ENCODE assay signal across 10 cellular contexts in genomic region chr7:133484135-133484534, GRCh38.
DNase-seq lines count a peak whose midpoint lies in the region; ATAC-seq, FAIRE-seq and TF ChIP-seq lines count a peak whose summit lies in the region.
"Had no signal": no experiment of that assay in that cellular context is flagged by ENCODE, and none has a peak within 500 bp of the region (broad histone marks: within the 10 kb centered on the region; RNA-seq: fewer than 3 reads in every experiment).

No MANE protein-coding gene starts in this region.

- no peaks in the 10 kb centered on the region for H3K9me2 ChIP-seq in GM23248 (ENCODE audit: insufficient read depth)

- TF ChIP-seq POLR2A in heart left ventricle (IDR thresholded peaks at IDR 0.05), result no peak

- H3K79me2 ChIP-seq in GM23248 (ENCODE audit: insufficient read depth), result no peaks in the 10 kb centered on the region

- H2AFZ ChIP-seq in GM23248, result no peak overlapping the region

- no peak overlapping the region for H3K4me2 ChIP-seq in GM23248 (ENCODE audit: unreplicated experiment)
- H3K4me2 ChIP-seq: KMS-11 had no signal

- no peaks in the 10 kb centered on the region for H4K20me1 ChIP-seq in GM23248 (ENCODE audit: insufficient read depth)

- H3F3A ChIP-seq in GM23248 (ENCODE audit: insufficient read depth), result peaks cover 8% of the 10 kb centered on the region

- ATAC-seq in HG03025 (IDR thresholded peaks at IDR 0.05; ENCODE audit: low FRiP score, unreplicated experiment) (no peak), heart left ventricle (no peak)

- H3K27ac ChIP-seq in GM23248, result no peak overlapping the region
- H3K27ac ChIP-seq in heart left ventricle, result no peak overlapping the region
- H3K27ac ChIP-seq: KMS-11, thyroid gland had no signal

- H3K9me3 ChIP-seq in GM23248 (ENCODE audit: low read depth) (no peaks in the 10 kb centered on the region), heart left ventricle (no peaks in the 10 kb centered on the region)
- H3K9me3 ChIP-seq: thyroid gland had no signal

- 95 to 98% methylated on average over 2 of the region's 2 CpGs for WGBS in GM23248 (ENCODE audit: low coverage in 1 of 2, low lambda C conversion rate in 2 of 2, missing lambda C conversion rate in 2 of 2), 2 experiments
- WGBS in heart left ventricle, 4 donors, result 86 to 96% (median 90%) methylated on average over 2 of the region's 2 CpGs

- H3K9ac ChIP-seq in GM23248, result no peak overlapping the region
- H3K9ac ChIP-seq: KMS-11 had no signal

- H3K27me3 ChIP-seq in GM23248 (replicated peaks; ENCODE audit: insufficient read depth) (no peaks in the 10 kb centered on the region), heart left ventricle (no peaks in the 10 kb centered on the region)
- H3K27me3 ChIP-seq: thyroid gland had no signal

- TF ChIP-seq CTCF in heart left ventricle (IDR thresholded peaks at IDR 0.05), result no peak

- no peaks in the 10 kb centered on the region for H3K36me3 ChIP-seq in GM23248 (ENCODE audit: low read depth)
- peaks cover 0 to 15% (median 7%) of the 10 kb centered on the region in 9 donors for H3K36me3 ChIP-seq in heart left ventricle
- H3K36me3 ChIP-seq: thyroid gland had no signal

- in situ Hi-C loops in GM23248 (cut with MboI), result no loop called here

- peak; percentile 24 for FAIRE-seq in RCC 7860 (lab: Jason Lieb, UNC)

- H3K4me3 ChIP-seq in GM23248 (no peak overlapping the region), heart left ventricle (no peak overlapping the region)
- H3K4me3 ChIP-seq: thyroid gland had no signal

- H3K4me1 ChIP-seq in GM23248 (ENCODE audit: insufficient read depth) (peaks cover 8% of the 10 kb centered on the region), heart left ventricle (peaks cover 0 to 13% (median 0%) of the 10 kb centered on the region in 12 donors)
- H3K4me1 ChIP-seq: thyroid gland had no signal

- intact Hi-C loops in heart left ventricle (cut with DNase I), result no loop called here

- DNase-seq in D341Med (ENCODE audit: low spot score) (peak; percentile 56), RCC 7860 (ENCODE audit: low spot score) (no peak), hepatic stellate cell (ENCODE audit: low spot score) (no peak), GM23248 (no peak), heart left ventricle (no peak)
- DNase-seq in activated gamma-delta T cell treated with anti-CD3 and anti-CD28 coated beads, Interleukin-2, amount 50 U/mL, for 16 hours (ENCODE audit: low read depth), result peak; percentile 30
- DNase-seq in stimulated activated CD4-positive, alpha-beta T cell treated with anti-CD3 and anti-CD28 coated beads, Interleukin-12 subunit alpha, Interleukin-12 subunit beta, amount 100 ng/mL, for 24 hours (ENCODE audit: low read depth in 2 of 2), result peak; percentile 4 to 17
- DNase-seq: thyroid gland had no signal

Comparison
In these comparisons a context has a peak if more than half of its experiments do, and no peak if none do; other contexts are left out.
1. DNase-seq: peak in D341Med (single experiment), activated gamma-delta T cell treated with anti-CD3 and anti-CD28 coated beads, Interleukin-2, amount 50 U/mL, for 16 hours (single experiment) and stimulated activated CD4-positive, alpha-beta T cell treated with anti-CD3 and anti-CD28 coated beads, Interleukin-12 subunit alpha, Interleukin-12 subunit beta, amount 100 ng/mL, for 24 hours (2 of 2); none in RCC 7860 (single experiment), hepatic stellate cell (single experiment), GM23248 (single experiment) and heart left ventricle (0 of 5).